In the genomic region with DNA sequence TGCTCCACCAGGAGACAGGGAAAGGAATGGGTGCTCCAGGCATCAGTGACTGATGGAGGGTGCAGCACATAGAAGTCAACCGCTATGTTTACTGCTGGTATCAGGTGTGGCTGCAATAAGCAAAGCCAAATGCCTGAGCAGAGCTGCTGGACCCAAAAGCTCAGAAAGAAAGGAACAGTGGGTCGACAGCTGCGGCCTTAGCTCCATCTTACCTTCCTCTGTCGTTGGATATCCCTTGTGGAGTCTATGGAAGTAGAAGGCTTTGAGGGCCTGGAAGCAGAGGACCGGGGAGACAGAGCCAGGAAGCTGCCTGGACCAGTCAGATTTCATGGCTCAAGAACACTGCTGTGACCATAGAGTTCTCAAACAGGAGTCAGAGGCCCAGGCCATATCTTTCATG, we compare ENCODE assay signal across 15 cellular contexts. TPM values are rescaled to one million over a fixed set of nuclear protein-coding genes. Genes with fewer than 3 reads are reported as not detected.
DNase-seq lines count a peak whose midpoint lies in the region; TF ChIP-seq lines count a peak whose summit lies in the region.
"Had no signal": no experiment of that assay in that cellular context is flagged by ENCODE, and none has a peak within 500 bp of the region (broad histone marks: within the 10 kb centered on the region; RNA-seq: fewer than 3 reads in every experiment).

No MANE protein-coding gene starts in this region.

- H4K8ac ChIP-seq in neuronal stem cell (ENCODE audit: low read depth, low read length) = no peak overlapping the region

- no peak overlapping the region for H3K4ac ChIP-seq in neuronal stem cell (ENCODE audit: low read length)

- H3K4me1 ChIP-seq in BLaER1 (peaks cover 50% of the 10 kb centered on the region), esophagus muscularis mucosa (no peaks in the 10 kb centered on the region), neuronal stem cell (ENCODE audit: control insufficient read depth in 2 of 2, insufficient read depth in 1 of 2, low read depth in 1 of 2, low read length in 2 of 2) (no peaks in the 10 kb centered on the region)

- no peak overlapping the region for H2BK5ac ChIP-seq in neuronal stem cell (ENCODE audit: low read length)

- WGBS in esophagus muscularis mucosa = 93% methylated on average over 5 of the region's 5 CpGs
- WGBS in neuronal stem cell (ENCODE audit: extremely low coverage in 2 of 2, insufficient read length in 2 of 2, insufficient replicate concordance in 1 of 2), 2 donors = no CpG with 5 or more reads among the region's 5 CpGs

- H4K20me1 ChIP-seq in BLaER1 = peaks cover 6% of the 10 kb centered on the region; the same call in 1 of the 2 replicates

- no peak overlapping the region for H2BK12ac ChIP-seq in neuronal stem cell (ENCODE audit: low read length)

- H2AFZ ChIP-seq in neuronal stem cell (ENCODE audit: low read length) = no peak overlapping the region
- H2AFZ ChIP-seq: GM23248 had no signal

- H3K14ac ChIP-seq in neuronal stem cell (ENCODE audit: low read length) = no peak overlapping the region

- H3K4me3 ChIP-seq in BLaER1 (no peak overlapping the region), esophagus muscularis mucosa (no peak overlapping the region), neuronal stem cell (ENCODE audit: low read length in 2 of 2) (no peak overlapping the region)
- H3K4me3 ChIP-seq: GM23248, K562 had no signal

- H3K9ac ChIP-seq in BLaER1 (no peak overlapping the region), neuronal stem cell (ENCODE audit: low read depth, low read length, poor library complexity) (no peak overlapping the region)
- H3K9ac ChIP-seq: GM23248 had no signal

- H3K4me2 ChIP-seq in BLaER1 (peak overlapping the region; percentile 69; the same call in 1 of the 2 replicates), neuronal stem cell (ENCODE audit: insufficient read depth, low read length, poor library complexity, severe bottlenecking) (no peak overlapping the region)

- TF ChIP-seq EP300 in esophagus muscularis mucosa (IDR thresholded peaks at IDR 0.05) = no peak

- H3K18ac ChIP-seq in neuronal stem cell (ENCODE audit: low read length) = no peak overlapping the region

- H3K79me1 ChIP-seq in neuronal stem cell (ENCODE audit: low read depth, low read length) = no peaks in the 10 kb centered on the region

- no peaks in the 10 kb centered on the region for H3K27me3 ChIP-seq in BLaER1
- peaks cover 0 to 4% (median 0%) of the 10 kb centered on the region in 4 donors for H3K27me3 ChIP-seq in esophagus muscularis mucosa
- H3K27me3 ChIP-seq in neuronal stem cell (ENCODE audit: control insufficient read depth in 3 of 3, insufficient read depth in 3 of 3, low read depth in 1 of 3, low read length in 3 of 3) = no peaks in the 10 kb centered on the region

- H3K23ac ChIP-seq in neuronal stem cell (ENCODE audit: low read depth, low read length, poor library complexity) = peak overlapping the region; percentile 62

- peaks cover 23% of the 10 kb centered on the region for H3K36me3 ChIP-seq in BLaER1
- H3K36me3 ChIP-seq in esophagus muscularis mucosa = no peaks in the 10 kb centered on the region
- H3K36me3 ChIP-seq in neuronal stem cell (replicated peaks in 1 of 2; ENCODE audit: control insufficient read depth in 2 of 2, insufficient read depth in 2 of 2, low read length in 2 of 2) = peaks cover 0 to 2% of the 10 kb centered on the region in 2 donors

- H4K91ac ChIP-seq in neuronal stem cell (ENCODE audit: low read depth, low read length, poor library complexity) = no peak overlapping the region

- peak; percentile 0 for DNase-seq in AG08396 (ENCODE audit: low spot score)
- DNase-seq in esophagus muscularis mucosa (ENCODE audit: extremely low spot score) = peak; percentile 60
- no peak for DNase-seq in neuronal stem cell (ENCODE audit: low spot score)
- no peak for DNase-seq in RPMI8226
- no peak for DNase-seq in activated T-cell treated with anti-CD3 and anti-CD28 coated beads for 4 hours
- DNase-seq in germinal center (ENCODE audit: low spot score) = no peak
- DNase-seq: AML-193, Calu3, DMS79 treated with DMSO at 0.1 percent for 48 hours, GF-D8, GM23248, HCEC 1CT, IMR-90 had no signal

- H3K27ac ChIP-seq in BLaER1 (no peak overlapping the region), esophagus muscularis mucosa (replicated peaks in 1 of 4) (no peak overlapping the region), neuronal stem cell (replicated peaks; ENCODE audit: low read length) (no peak overlapping the region)
- H3K27ac ChIP-seq: GM23248 had no signal

- no peak overlapping the region for H2AK5ac ChIP-seq in neuronal stem cell (ENCODE audit: low read depth, low read length)

- H3K9me3 ChIP-seq in BLaER1 = peaks cover 17% of the 10 kb centered on the region
- no peaks in the 10 kb centered on the region for H3K9me3 ChIP-seq in esophagus muscularis mucosa
- H3K9me3 ChIP-seq in neuronal stem cell (replicated peaks in 1 of 2; ENCODE audit: control insufficient read depth in 2 of 2, insufficient read depth in 1 of 2, low read depth in 1 of 2, low read length in 2 of 2) = peaks cover 0 to 4% of the 10 kb centered on the region in 2 donors

- no peak overlapping the region for H2BK15ac ChIP-seq in neuronal stem cell (ENCODE audit: low read length)

- intact Hi-C loops in esophagus muscularis mucosa (cut with DNase I) = no loop called here

- TF ChIP-seq CTCF in esophagus muscularis mucosa (IDR thresholded peaks at IDR 0.05) = no peak

- no peak overlapping the region for H2BK120ac ChIP-seq in neuronal stem cell (ENCODE audit: low read depth, low read length)

- TF ChIP-seq POLR2A in esophagus muscularis mucosa (IDR thresholded peaks at IDR 0.05; ENCODE audit: low read depth) = no peak

RNA-seq across cellular contexts. Expression of a gene that starts 45.3 kb away (rescaled TPM):
- 10 to 100 TPM in 2 of 4 donors, 1 to 10 TPM in 2; 5.4 to 15.7 (median 9.2) TPM for total RNA-seq in esophagus muscularis mucosa
- 14.6 TPM for polyA plus RNA-seq in neuronal stem cell (2013, experiment 1 of 2)
- 14.4 TPM for polyA plus RNA-seq in neuronal stem cell (2013, experiment 2 of 2)
- total RNA-seq: GM23248 had no signal

Comparison
In these comparisons a context has a peak if more than half of its experiments do, and no peak if none do; other contexts are left out.
1. DNase-seq: peak in AG08396 (single experiment) and esophagus muscularis mucosa (single experiment); none in neuronal stem cell (single experiment), RPMI8226 (single experiment), activated T-cell treated with anti-CD3 and anti-CD28 coated beads for 4 hours (single experiment) and germinal center (single experiment).